In genomic region chr10:21649441-21649872, GRCh38 we compare ENCODE assay signal across 15 cellular contexts.
A peak's percentile ranks its signal among the peaks of the same experiment; 100 is the strongest.
DNase-seq lines count a peak whose midpoint lies in the region; ATAC-seq and TF ChIP-seq lines count a peak whose summit lies in the region.
"Had no signal": no experiment of that assay in that cellular context is flagged by ENCODE, and none has a peak within 500 bp of the region (broad histone marks: within the 10 kb centered on the region; RNA-seq: fewer than 3 reads in every experiment).

No MANE protein-coding gene starts in this region.

- peaks cover 8% of the 10 kb centered on the region for H3K79me2 ChIP-seq in mesendoderm (ENCODE audit: control insufficient read depth, insufficient read depth, low read length)

- no peak overlapping the region for H3K4ac ChIP-seq in mesendoderm (ENCODE audit: low read depth, low read length)

- no CpG with 5 or more reads among the region's 5 CpGs for WGBS in mesendoderm (ENCODE audit: extremely low coverage, insufficient coverage, low lambda C conversion rate)

- H2BK5ac ChIP-seq in mesendoderm (ENCODE audit: low read length) = no peak overlapping the region

- H3K79me1 ChIP-seq in mesendoderm (ENCODE audit: low read length) = peaks cover 12% of the 10 kb centered on the region

- H4K5ac ChIP-seq in mesendoderm (ENCODE audit: low read length) = no peak overlapping the region

- peak overlapping the region; percentile 2 for H3K4me3 Mint-ChIP-seq in activated CD4-positive, alpha-beta T cell treated with anti-CD3 and anti-CD28 coated beads, Interleukin-2, amount 10 ng/mL, durations not matched to agents 24 days and 14 days
- H3K4me3 Mint-ChIP-seq in activated CD8-positive, alpha-beta T cell treated with anti-CD3 and anti-CD28 coated beads for 36 hours = no peak overlapping the region

- H3K9me3 Mint-ChIP-seq in activated CD4-positive, alpha-beta T cell treated with anti-CD3 and anti-CD28 coated beads, Interleukin-2, amount 10 ng/mL, durations not matched to agents 24 days and 14 days = peaks cover 8% of the 10 kb centered on the region
- H3K9me3 Mint-ChIP-seq in activated CD8-positive, alpha-beta T cell treated with anti-CD3 and anti-CD28 coated beads for 36 hours = no peaks in the 10 kb centered on the region

- TF ChIP-seq CTCF in activated CD8-positive, alpha-beta T cell treated with anti-CD3 and anti-CD28 coated beads for 36 hours (IDR thresholded peaks at IDR 0.05) = no peak

- CTCF ChIA-PET in HEK293T (lab: Yijun Ruan, JAX) = no interaction called here
- CTCF ChIA-PET in activated CD8-positive, alpha-beta T cell treated with anti-CD3 and anti-CD28 coated beads for 36 hours (lab: Charles Lee) = no interaction called here

- H3K23ac ChIP-seq in mesendoderm (ENCODE audit: low read length) = no peak overlapping the region

- peaks cover 14% of the 10 kb centered on the region for H3K4me1 Mint-ChIP-seq in activated CD4-positive, alpha-beta T cell treated with anti-CD3 and anti-CD28 coated beads, Interleukin-2, amount 10 ng/mL, durations not matched to agents 24 days and 14 days
- H3K4me1 Mint-ChIP-seq in activated CD8-positive, alpha-beta T cell treated with anti-CD3 and anti-CD28 coated beads for 36 hours (ENCODE audit: low read depth) = peaks cover 17% of the 10 kb centered on the region

- no peaks in the 10 kb centered on the region for H3K36me3 ChIP-seq in mesendoderm (ENCODE audit: control insufficient read depth, insufficient read depth, low read length)
- H3K36me3 ChIP-seq: cardiac muscle cell, ovary had no signal

- no peak overlapping the region for H2AK5ac ChIP-seq in mesendoderm (ENCODE audit: low read length)

- no peaks in the 10 kb centered on the region for H3K27me3 ChIP-seq in mesendoderm (ENCODE audit: insufficient read depth, low read length, poor library complexity)
- H3K27me3 ChIP-seq: cardiac muscle cell, ovary, SJSA1 had no signal

- peak; percentile 97 for ATAC-seq in activated CD8-positive, alpha-beta T cell treated with anti-CD3 and anti-CD28 coated beads for 36 hours

- peak overlapping the region; percentile 35 for H3K27ac Mint-ChIP-seq in activated CD4-positive, alpha-beta T cell treated with anti-CD3 and anti-CD28 coated beads, Interleukin-2, amount 10 ng/mL, durations not matched to agents 24 days and 14 days
- H3K27ac Mint-ChIP-seq in activated CD8-positive, alpha-beta T cell treated with anti-CD3 and anti-CD28 coated beads for 36 hours = peak overlapping the region; percentile 64

- H3K4me2 ChIP-seq in mesendoderm (ENCODE audit: low read length) = no peak overlapping the region

- H3K18ac ChIP-seq in mesendoderm (ENCODE audit: low read length) = no peak overlapping the region

- H3K27ac ChIP-seq in mesendoderm (ENCODE audit: low read depth, low read length) = no peak overlapping the region
- H3K27ac ChIP-seq: cardiac muscle cell, ovary, SJSA1 had no signal

- no peak overlapping the region for H2BK120ac ChIP-seq in mesendoderm (ENCODE audit: low read depth, low read length)

- no peaks in the 10 kb centered on the region for H3K4me1 ChIP-seq in mesendoderm (ENCODE audit: control insufficient read depth, low read depth, low read length)
- H3K4me1 ChIP-seq: SJSA1 had no signal

- no peaks in the 10 kb centered on the region for H3K27me3 Mint-ChIP-seq in activated CD4-positive, alpha-beta T cell treated with anti-CD3 and anti-CD28 coated beads, Interleukin-2, amount 10 ng/mL, durations not matched to agents 24 days and 14 days
- no peaks in the 10 kb centered on the region for H3K27me3 Mint-ChIP-seq in activated CD8-positive, alpha-beta T cell treated with anti-CD3 and anti-CD28 coated beads for 36 hours

- peak; percentile 70 for DNase-seq in activated CD4-positive, alpha-beta T cell treated with anti-CD3 and anti-CD28 coated beads, Interleukin-2, amount 10 ng/mL, durations not matched to agents 24 days and 14 days
- no peak for DNase-seq in activated CD4-positive, alpha-beta T cell treated with anti-CD3 and anti-CD28 coated beads for 1 hour
- DNase-seq in HEK293T (ENCODE audit: extremely low spot score) (no peak), mesendoderm (peak; percentile 31), CD1c-positive myeloid dendritic cell (ENCODE audit: extremely low spot score) (no peak), NCI-H526 treated with DMSO at 0.1 percent for 48 hours (lab: John Stamatoyannopoulos, UW) (no peak), NCI-H2029 treated with DMSO at 0.1 percent for 48 hours (lab: John Stamatoyannopoulos, UW) (no peak)
- DNase-seq in activated CD8-positive, alpha-beta T cell treated with anti-CD3 and anti-CD28 coated beads for 36 hours = peak; percentile 41
- DNase-seq: effector memory CD4-positive, alpha-beta T cell; H7; midbrain; NCI-H2081; ovary had no signal

- peaks cover 20% of the 10 kb centered on the region for H3K36me3 Mint-ChIP-seq in activated CD4-positive, alpha-beta T cell treated with anti-CD3 and anti-CD28 coated beads, Interleukin-2, amount 10 ng/mL, durations not matched to agents 24 days and 14 days (ENCODE audit: low read depth)
- peaks cover 16% of the 10 kb centered on the region for H3K36me3 Mint-ChIP-seq in activated CD8-positive, alpha-beta T cell treated with anti-CD3 and anti-CD28 coated beads for 36 hours (ENCODE audit: low read depth)

- POLR2A ChIA-PET in HEK293T (lab: Yijun Ruan, JAX) = no interaction called here
- POLR2A ChIA-PET in activated CD8-positive, alpha-beta T cell treated with anti-CD3 and anti-CD28 coated beads for 36 hours (lab: Charles Lee) = interaction anchor here (1.1 kb wide), 1 partner anchor 12 kb away, joined by 3 read pairs; no protein-coding TSS in a partner anchor

- H3K4me3 ChIP-seq in mesendoderm (ENCODE audit: low read length) = no peak overlapping the region
- H3K4me3 ChIP-seq: cardiac muscle cell, ovary, SJSA1 had no signal

- intact Hi-C loops in activated CD4-positive, alpha-beta T cell treated with anti-CD3 and anti-CD28 coated beads, Interleukin-2, amount 10 ng/mL, durations not matched to agents 24 days and 14 days (cut with micrococcal nuclease) = no loop called here
- intact Hi-C loops in activated CD8-positive, alpha-beta T cell treated with anti-CD3 and anti-CD28 coated beads for 36 hours (cut with micrococcal nuclease) = no loop called here

- H3K56ac ChIP-seq in mesendoderm (ENCODE audit: low read length) = no peak overlapping the region

- no peak overlapping the region for H4K8ac ChIP-seq in mesendoderm (ENCODE audit: low read depth, low read length)

- no peak overlapping the region for H3K9ac ChIP-seq in mesendoderm (ENCODE audit: low read length)

- H2BK15ac ChIP-seq in mesendoderm (replicated peaks; ENCODE audit: low read depth) = no peak overlapping the region

TF ChIP-seq in HEK293T, 16 proteins besides CTCF, POLR2A, EP300 and RAD21:
- peak; percentile 81 for TF ChIP-seq PKNOX1 (IDR thresholded peaks at IDR 0.05)
- no peak for TF ChIP-seq HDGF (IDR thresholded peaks at IDR 0.05; ENCODE audit: borderline replicate concordance)
- no peak for TF ChIP-seq FOXA1 (IDR thresholded peaks at IDR 0.05)
- TF ChIP-seq NFRKB (IDR thresholded peaks at IDR 0.05) = no peak
TF ChIP-seq in HEK293T: peak in this region for 1.

Comparison
In these comparisons a context has a peak if more than half of its experiments do, and no peak if none do; other contexts are left out.
1. DNase-seq: peak in activated CD4-positive, alpha-beta T cell treated with anti-CD3 and anti-CD28 coated beads, Interleukin-2, amount 10 ng/mL, durations not matched to agents 24 days and 14 days (single experiment), activated CD8-positive, alpha-beta T cell treated with anti-CD3 and anti-CD28 coated beads for 36 hours (single experiment) and mesendoderm (single experiment); none in activated CD4-positive, alpha-beta T cell treated with anti-CD3 and anti-CD28 coated beads for 1 hour (single experiment), HEK293T (single experiment), CD1c-positive myeloid dendritic cell (single experiment), NCI-H526 treated with DMSO at 0.1 percent for 48 hours (single experiment) and NCI-H2029 treated with DMSO at 0.1 percent for 48 hours (single experiment).